In genomic region chr10:79608505-79609375, GRCh38 we compare ENCODE assay signal across 9 cellular contexts. TPM values are rescaled to one million over a fixed set of nuclear protein-coding genes. Genes with fewer than 3 reads are reported as not detected.
DNase-seq lines count a peak whose midpoint lies in the region; ATAC-seq, FAIRE-seq and TF ChIP-seq lines count a peak whose summit lies in the region.
"Had no signal": no experiment of that assay in that cellular context is flagged by ENCODE, and none has a peak within 500 bp of the region (broad histone marks: within the 10 kb centered on the region; RNA-seq: fewer than 3 reads in every experiment).

No MANE protein-coding gene starts in this region.

- DNase-seq in AG09319 (ENCODE audit: extremely low read depth, low read depth) (no peak), GM12891 (ENCODE audit: insufficient read length, low spot score) (peak; percentile 28), NCI-H526 treated with DMSO at 0.1 percent for 48 hours (lab: John Stamatoyannopoulos, UW) (peak; percentile 1), amniotic epithelial cell (ENCODE audit: low read depth) (peak; percentile 7), left kidney (ENCODE audit: low read depth, low spot score) (peak; percentile 46), upper lobe of left lung (peak; percentile 53 to 82), NCI-H446 treated with DMSO at 0.1 percent for 48 hours (lab: John Stamatoyannopoulos, UW) (no peak)

- no peaks in the 10 kb centered on the region for H3K27me3 ChIP-seq in upper lobe of left lung

- 58 to 59% methylated on average over 19 to 20 of the region's 20 CpGs for WGBS in upper lobe of left lung, 2 donors

- FAIRE-seq in GM12891 (lab: Jason Lieb, UNC), result peak; percentile 67
- FAIRE-seq: endometrium had no signal

- no peaks in the 10 kb centered on the region for H3K9me3 ChIP-seq in upper lobe of left lung

- TF ChIP-seq POLR2A in GM12891 (IDR thresholded peaks at IDR 0.05; ENCODE audit: low read depth, low read length), result no peak
- no peak for TF ChIP-seq POLR2A in upper lobe of left lung (IDR thresholded peaks at IDR 0.05)

- ATAC-seq in upper lobe of left lung (ENCODE audit: low FRiP score in 2 of 2), result peak in 1 of 2 donors; percentile 31
- no peak for ATAC-seq in HG03439 (IDR thresholded peaks at IDR 0.05; ENCODE audit: unreplicated experiment)

- H3K27ac ChIP-seq in upper lobe of left lung, result no peak overlapping the region

- no peaks in the 10 kb centered on the region for H3K36me3 ChIP-seq in upper lobe of left lung

- peak; percentile 55 for TF ChIP-seq CTCF in AG09319 (IDR thresholded peaks at IDR 0.05; ENCODE audit: low read depth, low read length)
- TF ChIP-seq CTCF in upper lobe of left lung (IDR thresholded peaks at IDR 0.05), result peak; percentile 21 to 79 (median 52)

- TF ChIP-seq EP300 in upper lobe of left lung (IDR thresholded peaks at IDR 0.05), result no peak

- no peak overlapping the region for H3K4me3 ChIP-seq in upper lobe of left lung

- peaks cover 0 to 19% (median 5%) of the 10 kb centered on the region in 4 donors for H3K4me1 ChIP-seq in upper lobe of left lung

TF ChIP-seq in GM12891, 5 proteins besides CTCF, POLR2A, EP300 and RAD21:
- no peak for TF ChIP-seq PAX5 (IDR thresholded peaks at IDR 0.05; ENCODE audit: insufficient read depth, low read length, severe bottlenecking)
- TF ChIP-seq POLR2AphosphoS5 (IDR thresholded peaks at IDR 0.05; ENCODE audit: low read depth, low read length), result no peak
- TF ChIP-seq SPI1 (IDR thresholded peaks at IDR 0.05; ENCODE audit: low read depth, low read length), result no peak
- no peak for TF ChIP-seq TAF1 (IDR thresholded peaks at IDR 0.05; ENCODE audit: low read depth, low read length)
- TF ChIP-seq POU2F2 (IDR thresholded peaks at IDR 0.05; ENCODE audit: low read depth, low read length), result no peak
TF ChIP-seq in GM12891: peak in this region for 0.

RNA-seq across cellular contexts. Expression of gene SFTPA1, which starts 2.0 kb away (rescaled TPM):
- 0.04 TPM for polyA plus RNA-seq in GM12891 (2012; ENCODE audit: low read depth, missing spikeins)
- total RNA-seq in upper lobe of left lung, result over 10,000 TPM in 3 of 6 donors, 1,000 to 10,000 TPM in 3; 5,575 to 14,730 (median 10,328) TPM

RNA-seq across cellular contexts. Expression of gene SFTPA2, which starts 48.5 kb away (rescaled TPM):
- not detected for polyA plus RNA-seq in GM12891 (2012; ENCODE audit: low read depth, missing spikeins)
- total RNA-seq in upper lobe of left lung, result over 10,000 TPM in 4 of 6 donors, 1,000 to 10,000 TPM in 2; 9,072 to 22,500 (median 12,135) TPM

Comparison
In these comparisons a context has a peak if more than half of its experiments do, and no peak if none do; other contexts are left out.
1. DNase-seq: peak in GM12891 (single experiment), NCI-H526 treated with DMSO at 0.1 percent for 48 hours (single experiment), amniotic epithelial cell (single experiment), left kidney (single experiment) and upper lobe of left lung (2 of 2); none in AG09319 (single experiment) and NCI-H446 treated with DMSO at 0.1 percent for 48 hours (single experiment).